Comparison of ENCODE assay signal across 28 cellular contexts in the genomic region with DNA sequence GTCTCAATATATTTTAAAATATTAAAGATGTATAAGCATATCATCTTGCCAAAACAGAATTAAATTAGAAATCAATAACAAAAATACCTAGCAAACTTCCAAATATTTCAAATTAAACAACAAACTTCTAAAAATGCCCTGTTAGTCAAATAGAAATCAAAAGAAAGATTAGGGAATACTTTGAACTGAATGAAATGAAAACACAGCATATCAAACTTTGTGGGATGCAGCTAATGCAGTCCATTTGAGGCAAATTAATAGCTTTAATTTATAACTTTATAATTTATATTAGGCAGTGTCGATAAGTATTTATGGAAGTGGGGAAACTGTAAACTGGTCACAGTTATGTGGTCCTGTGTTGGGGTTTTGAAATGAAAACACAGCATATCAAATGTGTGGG. TPM values are rescaled to one million over a fixed set of nuclear protein-coding genes. Genes with fewer than 3 reads are reported as not detected.
A peak's percentile ranks its signal among the peaks of the same experiment; 100 is the strongest.
DNase-seq lines count a peak whose midpoint lies in the region; ATAC-seq, FAIRE-seq and TF ChIP-seq lines count a peak whose summit lies in the region.
"Had no signal": no experiment of that assay in that cellular context is flagged by ENCODE, and none has a peak within 500 bp of the region (broad histone marks: within the 10 kb centered on the region; RNA-seq: fewer than 3 reads in every experiment).

No MANE protein-coding gene starts in this region.

- TF ChIP-seq CTCF in HepG2 (CRISPR knock-in tag; IDR thresholded peaks at IDR 0.05): no peak
- no peak for TF ChIP-seq CTCF in right lobe of liver (IDR thresholded peaks at IDR 0.05)
- no peak for TF ChIP-seq CTCF in HEK293 (tag by site-specific recombination; IDR thresholded peaks at IDR 0.05)

- no peaks in the 10 kb centered on the region for H3K36me3 ChIP-seq in HepG2 (replicated peaks in 1 of 2; ENCODE audit: control insufficient read depth in 1 of 2, insufficient read depth in 2 of 2, low read length in 2 of 2)
- H3K36me3 ChIP-seq in right lobe of liver: no peaks in the 10 kb centered on the region
- H3K36me3 ChIP-seq in HEK293 (ENCODE audit: control insufficient read depth in 2 of 2, insufficient read depth in 1 of 2, low read length in 2 of 2): no peaks in the 10 kb centered on the region
- no peaks in the 10 kb centered on the region for H3K36me3 ChIP-seq in adipocyte (ENCODE audit: control insufficient read depth, insufficient read depth, low read length, severe bottlenecking)
- H3K36me3 ChIP-seq: BE2C; BLaER1 treated with 17β-estradiol and CSF1 and Interleukin-3, amounts not matched to agents 10 nM and 100 nM had no signal

- FAIRE-seq in HepG2 (lab: Jason Lieb, UNC): no peak
- FAIRE-seq: GM12878, GM12892, GM18507 had no signal

- DNase-seq in HepG2 (ENCODE audit: low spot score) (no peak), right lobe of liver (no peak), adipocyte (ENCODE audit: low read depth) (no peak), left lobe of liver (ENCODE audit: low spot score) (no peak)
- DNase-seq in activated T-cell treated with anti-CD3 and anti-CD28 coated beads, Interleukin-2, amount 50 U/mL, for 4 hours: no peak
- DNase-seq: ACHN; BE2C; CD8-positive, alpha-beta T cell; DMS 273 treated with DMSO at 0.1 percent for 48 hours; DMS153; DMS53; DMS79; DND-41; EL; GDM1 had no signal

- TF ChIP-seq EP300 in HepG2 (IDR thresholded peaks at IDR 0.05; ENCODE audit: low read depth in 2 of 2, low read length in 2 of 2) (no peak), HepG2 (CRISPR knock-in tag; IDR thresholded peaks at IDR 0.05; ENCODE audit: borderline replicate concordance) (no peak)

- peaks cover 7% of the 10 kb centered on the region; the same call in 1 of the 2 replicates for H3K9me3 ChIP-seq in HepG2 (ENCODE audit: low read length)
- peaks cover 0 to 8% (median 0%) of the 10 kb centered on the region in 4 donors for H3K9me3 ChIP-seq in right lobe of liver
- H3K9me3 ChIP-seq in HEK293 (ENCODE audit: control insufficient read depth, insufficient read depth, low read depth, low read length): peaks cover 4% of the 10 kb centered on the region
- H3K9me3 ChIP-seq in adipocyte (ENCODE audit: control insufficient read depth, low read length): peaks cover 54% of the 10 kb centered on the region
- H3K9me3 ChIP-seq: BE2C had no signal

- intact Hi-C loops in HepG2 (cut with micrococcal nuclease; ENCODE audit: unreplicated experiment): no loop called here
- intact Hi-C loops in right lobe of liver (cut with DNase I): no loop called here

- TF ChIP-seq RAD21 in HepG2 (CRISPR knock-in tag; IDR thresholded peaks at IDR 0.05): no peak

- no peak overlapping the region for H3K4me2 ChIP-seq in HepG2 (ENCODE audit: low read depth, low read length)
- H3K4me2 ChIP-seq: BLaER1 treated with 17β-estradiol and CSF1 and Interleukin-3, amounts not matched to agents 10 nM and 100 nM had no signal

- H3K4me3 Mint-ChIP-seq in activated T-cell treated with anti-CD3 and anti-CD28 coated beads, Interleukin-2, amount 50 U/mL, for 4 hours: no peak overlapping the region
- H3K4me3 Mint-ChIP-seq: CD4-positive, alpha-beta T cell; CD8-positive, alpha-beta T cell had no signal

- no peak overlapping the region for H2AFZ ChIP-seq in HepG2 (ENCODE audit: low read length)

- H3K4me1 Mint-ChIP-seq in activated T-cell treated with anti-CD3 and anti-CD28 coated beads, Interleukin-2, amount 50 U/mL, for 4 hours (ENCODE audit: low read depth): no peaks in the 10 kb centered on the region

- BruUV-seq in HepG2 (replicated peaks; lab: Mats Ljungman, UMichigan): no TSS peak

- in situ Hi-C loops in HepG2 (cut with HindIII; ENCODE audit: extremely low pct_ligation_motif_present, low pct_unique_long_range_greater_than_20kb): no loop called here

- WGBS in HepG2 (ENCODE audit: low lambda C conversion rate): 0% methylated on average over 1 of the region's 1 CpG
- WGBS in right lobe of liver (ENCODE audit: insufficient coverage, low coverage, low lambda C conversion rate, missing lambda C conversion rate): 63% methylated on average over 1 of the region's 1 CpG

- H3K27ac ChIP-seq in HepG2 (ENCODE audit: extremely low read length, insufficient read depth, low read length): no peak overlapping the region
- no peak overlapping the region for H3K27ac ChIP-seq in right lobe of liver
- H3K27ac ChIP-seq in HEK293 (ENCODE audit: extremely low read depth, low read depth, low read length): no peak overlapping the region
- H3K27ac ChIP-seq: 22Rv1; BLaER1 treated with 17β-estradiol and CSF1 and Interleukin-3, amounts not matched to agents 10 nM and 100 nM; C4-2B had no signal

- no peak overlapping the region for H3K4me3 ChIP-seq in HepG2 (replicated peaks in 1 of 3; ENCODE audit: insufficient read depth in 1 of 3, low read depth in 2 of 3, low read length in 3 of 3)
- H3K4me3 ChIP-seq in right lobe of liver: no peak overlapping the region
- no peak overlapping the region for H3K4me3 ChIP-seq in HEK293 (ENCODE audit: low read depth, low read length)
- H3K4me3 ChIP-seq in adipocyte (ENCODE audit: low read length): peak overlapping the region; percentile 58
- H3K4me3 ChIP-seq: BLaER1 treated with 17β-estradiol and CSF1 and Interleukin-3, amounts not matched to agents 10 nM and 100 nM; GM12878 had no signal

- ATAC-seq in HepG2 (no peak), right lobe of liver (no peak), left lobe of liver (no peak)
- ATAC-seq in activated T-cell treated with anti-CD3 and anti-CD28 coated beads, Interleukin-2, amount 50 U/mL, for 4 hours: no peak
- ATAC-seq: CD8-positive, alpha-beta T cell; GM12878 had no signal

- peaks cover 35% of the 10 kb centered on the region for H3K9me3 Mint-ChIP-seq in activated T-cell treated with anti-CD3 and anti-CD28 coated beads, Interleukin-2, amount 50 U/mL, for 4 hours

- no peaks in the 10 kb centered on the region for H4K20me1 ChIP-seq in HepG2 (ENCODE audit: insufficient read depth, low read length)
- H4K20me1 ChIP-seq: BLaER1 treated with 17β-estradiol and CSF1 and Interleukin-3, amounts not matched to agents 10 nM and 100 nM had no signal

- CTCF ChIA-PET in HepG2 (lab: Yijun Ruan, JAX; ENCODE audit: low intra/inter-chr PET ratio, low total read pairs) (no interaction called here), HEK293 (lab: Yijun Ruan, JAX) (no interaction called here)

- H3K36me3 Mint-ChIP-seq in activated T-cell treated with anti-CD3 and anti-CD28 coated beads, Interleukin-2, amount 50 U/mL, for 4 hours (ENCODE audit: insufficient read depth): peaks cover 2% of the 10 kb centered on the region
- H3K36me3 Mint-ChIP-seq: CD8-positive, alpha-beta T cell had no signal

- no peaks in the 10 kb centered on the region for H3K79me2 ChIP-seq in HepG2 (ENCODE audit: insufficient read depth, low read length)

- H3K27me3 Mint-ChIP-seq in activated T-cell treated with anti-CD3 and anti-CD28 coated beads, Interleukin-2, amount 50 U/mL, for 4 hours (ENCODE audit: low read depth): peaks cover 9% of the 10 kb centered on the region
- H3K27me3 Mint-ChIP-seq: CD4-positive, alpha-beta T cell had no signal

- H3K27me3 ChIP-seq in HepG2 (ENCODE audit: control insufficient read depth in 1 of 2, insufficient read depth in 2 of 2, low read length in 2 of 2) (peaks cover 1 to 34% of the 10 kb centered on the region in 2 experiments), right lobe of liver (no peaks in the 10 kb centered on the region), adipocyte (replicated peaks; ENCODE audit: control insufficient read depth, insufficient read depth, low read length) (no peaks in the 10 kb centered on the region)
- H3K27me3 ChIP-seq: BLaER1 treated with 17β-estradiol and CSF1 and Interleukin-3, amounts not matched to agents 10 nM and 100 nM had no signal

- no peak overlapping the region for H3K9ac ChIP-seq in HepG2 (ENCODE audit: insufficient read depth, low read depth, low read length)
- no peak overlapping the region for H3K9ac ChIP-seq in adipocyte (ENCODE audit: low read length)
- H3K9ac ChIP-seq: BLaER1 treated with 17β-estradiol and CSF1 and Interleukin-3, amounts not matched to agents 10 nM and 100 nM had no signal

- TF ChIP-seq POLR2A in HepG2 (IDR thresholded peaks at IDR 0.05; ENCODE audit: insufficient read depth in 1 of 2, low read depth in 2 of 2, low read length in 2 of 2): no peak
- no peak for TF ChIP-seq POLR2A in right lobe of liver (IDR thresholded peaks at IDR 0.05)

- POLR2A ChIA-PET in HepG2 (lab: Yijun Ruan, JAX) (no interaction called here), HEK293 (lab: Yijun Ruan, JAX) (no interaction called here)

- H3K4me1 ChIP-seq in HepG2 (ENCODE audit: insufficient read depth, low read length) (no peaks in the 10 kb centered on the region), right lobe of liver (no peaks in the 10 kb centered on the region), HEK293 (ENCODE audit: control insufficient read depth, insufficient read depth, low read length) (no peaks in the 10 kb centered on the region), adipocyte (ENCODE audit: control insufficient read depth, insufficient read depth, low read length) (peaks cover 7% of the 10 kb centered on the region)
- H3K4me1 ChIP-seq: BE2C; BLaER1 treated with 17β-estradiol and CSF1 and Interleukin-3, amounts not matched to agents 10 nM and 100 nM had no signal

RNA-seq across cellular contexts. Expression of gene SLC6A3, which starts 17.1 kb away (rescaled TPM):
- total RNA-seq in HepG2 (2016; rRNA removed; fragmentation: Illumina TruSeq; extraction: Trizol) (not detected in 2 replicates), right lobe of liver (not detected), left lobe of liver (not detected)
- total RNA-seq in HepG2 (2016; cell fraction: cytosol; rRNA removed; fragmentation: Illumina TruSeq; extraction: Trizol; ENCODE audit: low read depth): not detected in 2 replicates
- total RNA-seq in HepG2 (2016; cell fraction: insoluble cytoplasmic fraction; rRNA removed; fragmentation: Illumina TruSeq; extraction: Trizol): not detected in 2 replicates
- not detected in 2 replicates for total RNA-seq in HepG2 (2016; cell fraction: membrane; rRNA removed; fragmentation: Illumina TruSeq; extraction: Trizol)
- not detected in 2 replicates for total RNA-seq in HepG2 (2016; cell fraction: nucleus; rRNA removed; fragmentation: Illumina TruSeq; extraction: Trizol)
- 0.01 and 0.12 TPM in 2 replicates for polyA plus RNA-seq in HepG2 (2011; rRNA removed)
- polyA plus RNA-seq in HepG2 (2011; cell fraction: cytosol; rRNA removed): 0.03 and 0.06 TPM in 2 replicates
- 0.18 and 0.36 TPM in 2 replicates for polyA plus RNA-seq in HepG2 (2011; cell fraction: nucleus; rRNA removed)
- 0.15 and 0.17 TPM in 2 replicates for polyA plus RNA-seq in HepG2 (2012)
- polyA plus RNA-seq in HepG2 (2016; cell fraction: cytosol; fragmentation: Illumina TruSeq; extraction: Trizol; ENCODE audit: low read depth): not detected in 2 replicates
- polyA plus RNA-seq in HepG2 (2016; cell fraction: insoluble cytoplasmic fraction; fragmentation: Illumina TruSeq; extraction: Trizol; ENCODE audit: low read depth): not detected in 2 replicates
- polyA plus RNA-seq in HepG2 (2016; cell fraction: membrane; fragmentation: Illumina TruSeq; extraction: Trizol; ENCODE audit: low read depth): not detected in 2 replicates
- polyA plus RNA-seq in HepG2 (2016; cell fraction: nucleus; fragmentation: Illumina TruSeq; extraction: Trizol; ENCODE audit: insufficient read depth, low read depth): not detected in 2 replicates
- polyA minus RNA-seq in HepG2 (2011; rRNA and poly(A)+ RNA removed; ENCODE audit: low replicate concordance): 0.12 and 0.14 TPM in 2 replicates
- not detected in 2 replicates for polyA minus RNA-seq in HepG2 (2011; cell fraction: cytosol; rRNA and poly(A)+ RNA removed)
- polyA minus RNA-seq in HepG2 (2011; cell fraction: nucleus; rRNA and poly(A)+ RNA removed): 0.12 TPM in 1 of 2 replicates, not detected in the other
- not detected for total RNA-seq in activated T-cell treated with anti-CD3 and anti-CD28 coated beads, Interleukin-2, amount 50 U/mL, for 4 hours
- total RNA-seq: A172; A673; CD8-positive, alpha-beta T cell; Daoy; G401; GM12878 had no signal
- polyA plus RNA-seq: AG04450 had no signal

Comparison
In these comparisons a context has a peak if more than half of its experiments do, and no peak if none do; other contexts are left out.
1. Of the 63 proteins assayed by ChIP-seq in both HepG2 and HEK293: peak only in HepG2: none; only in HEK293: SETDB1; in both: none; in neither: 62.